29 cellular contexts compared by ENCODE assay signal in genomic region chr12:47110011-47110541, GRCh38.
"Had no signal": no experiment of that assay in that cellular context is flagged by ENCODE, and none has a peak within 500 bp of the region (broad histone marks: within the 10 kb centered on the region; RNA-seq: fewer than 3 reads in every experiment).

No MANE protein-coding gene starts in this region.

- H3K9me3 Mint-ChIP-seq: activated CD8-positive, alpha-beta T cell treated with anti-CD3 and anti-CD28 coated beads for 36 hours; activated naive CD4-positive, alpha-beta T cell treated with anti-CD3 and anti-CD28 coated beads, Interleukin-2, amount 50 U/mL, for 24 hours; activated naive CD8-positive, alpha-beta T cell treated with anti-CD3 and anti-CD28 coated beads, Interleukin-2, amount 50 U/mL, for 24 hours; activated T-helper 1 cell treated with anti-CD3 and anti-CD28 coated beads, Interleukin-12 subunit alpha, Interleukin-12 subunit beta, Interleukin-2, Interleukin-4 antibody, amounts not matched to agents 30 ng/mL and 10 ng/mL and 1 ng/mL, durations not matched to agents 14 hours and 24 hours and 36 hours had no signal

- H3K9me3 ChIP-seq: ascending aorta, body of pancreas, SK-N-SH had no signal

- H3K27me3 Mint-ChIP-seq: activated CD8-positive, alpha-beta T cell treated with anti-CD3 and anti-CD28 coated beads for 36 hours; activated naive CD4-positive, alpha-beta T cell treated with anti-CD3 and anti-CD28 coated beads, Interleukin-2, amount 50 U/mL, for 24 hours; activated naive CD8-positive, alpha-beta T cell treated with anti-CD3 and anti-CD28 coated beads, Interleukin-2, amount 50 U/mL, for 24 hours had no signal

- H3K27ac ChIP-seq: ascending aorta, body of pancreas, KMS-11 had no signal

- DNase-seq: activated CD4-positive, alpha-beta T cell treated with anti-CD3 and anti-CD28 coated beads for 4 hours; activated CD8-positive, alpha-beta memory T cell treated with anti-CD3 and anti-CD28 coated beads, Interleukin-2, amount 50 U/mL, for 4 hours; activated effector memory CD4-positive, alpha-beta T cell treated with Interleukin-2 at 50 U/mL for 16 hours; activated naive CD4-positive, alpha-beta T cell; activated naive CD8-positive, alpha-beta T cell treated with anti-CD3 and anti-CD28 coated beads, Interleukin-2, amount 50 U/mL, for 24 hours; amniotic stem cell; body of pancreas; central memory CD4-positive, alpha-beta T cell; MM.1S; NCI-H146; NCI-H187 treated with DMSO at 0.1 percent for 48 hours; NCI-H2081 treated with DMSO at 0.1 percent for 48 hours; NCI-H2171; NCI-H2227 treated with DMSO at 0.1 percent for 48 hours; NCI-H446 treated with DMSO at 0.1 percent for 48 hours; NCI-H524 treated with DMSO at 0.1 percent for 48 hours; NK-92 treated with Interleukin-12 subunit alpha and Interleukin-12 subunit beta, amount 100 ng/mL, for 24 hours; OCI-M1; RPMI8226; SK-N-SH; T-helper 1 cell had no signal

- ATAC-seq: activated CD4-positive, CD25-positive, alpha-beta regulatory T cell treated with anti-CD3 and anti-CD28 coated beads, Interleukin-2, amount 50 U/mL, for 24 hours; body of pancreas; Panc1; Right ventricle myocardium inferior had no signal

- H3K4me3 Mint-ChIP-seq: activated CD8-positive, alpha-beta T cell treated with anti-CD3 and anti-CD28 coated beads for 36 hours; activated naive CD4-positive, alpha-beta T cell treated with anti-CD3 and anti-CD28 coated beads, Interleukin-2, amount 50 U/mL, for 24 hours; activated T-helper 1 cell treated with anti-CD3 and anti-CD28 coated beads, Interleukin-12 subunit alpha, Interleukin-12 subunit beta, Interleukin-2, Interleukin-4 antibody, amounts not matched to agents 30 ng/mL and 10 ng/mL and 1 ng/mL, durations not matched to agents 14 hours and 24 hours and 36 hours had no signal
